ENCODE assay signal across 37 cellular contexts in genomic region chr12:5953835-5954586, GRCh38. TPM values are rescaled to one million over a fixed set of nuclear protein-coding genes. Genes with fewer than 3 reads are reported as not detected.
"Had no signal": no experiment of that assay in that cellular context is flagged by ENCODE, and none has a peak within 500 bp of the region (broad histone marks: within the 10 kb centered on the region; RNA-seq: fewer than 3 reads in every experiment).

No MANE protein-coding gene starts in this region.

- ATAC-seq: activated CD8-positive, alpha-beta T cell treated with anti-CD3 and anti-CD28 coated beads for 36 hours; activated naive CD4-positive, alpha-beta T cell treated with anti-CD3 and anti-CD28 coated beads, Interleukin-2, amount 50 U/mL, for 72 hours; activated T-cell treated with anti-CD3 and anti-CD28 coated beads, Interleukin-2, amount 50 U/mL, for 4 hours; activated T-cell treated with anti-CD3 and anti-CD28 coated beads, Interleukin-2, amount 50 U/mL, for 72 hours; activated T-helper 17 cell treated with anti-CD3 and anti-CD28 coated beads, Interleukin-2, amount 50 U/mL, for 72 hours; body of pancreas had no signal

- H3K27me3 ChIP-seq: body of pancreas, brain microvascular endothelial cell, breast epithelium had no signal

- DNase-seq: activated B cell treated with CpG ODN at 0.5 μM for 24 hours; activated CD4-positive, alpha-beta memory T cell treated with anti-CD3 and anti-CD28 coated beads for 36 hours; activated CD4-positive, alpha-beta T cell treated with anti-CD3 and anti-CD28 coated beads for 4 hours; activated CD4-positive, alpha-beta T cell treated with anti-CD3 and anti-CD28 coated beads, Interleukin-2, amount 10 ng/mL, durations not matched to agents 24 days and 14 days; activated CD4-positive, alpha-beta T cell treated with anti-CD3 and anti-CD28 coated beads, Interleukin-2, amount 50 U/mL, for 1 hour; activated CD4-positive, alpha-beta T cell treated with anti-CD3 and anti-CD28 coated beads, Interleukin-2, amount 50 U/mL, for 4 hours; activated CD4-positive, CD25-positive, alpha-beta regulatory T cell treated with anti-CD3 and anti-CD28 coated beads, Interleukin-2, amount 50 U/mL, for 72 hours; activated CD8-positive, alpha-beta memory T cell treated with anti-CD3 and anti-CD28 coated beads, Interleukin-2, amount 50 U/mL, for 4 hours; activated CD8-positive, alpha-beta T cell treated with anti-CD3 and anti-CD28 coated beads for 36 hours; activated effector memory CD4-positive, alpha-beta T cell treated with anti-CD3 and anti-CD28 coated beads, Interleukin-2, amount 50 U/mL, for 16 hours; activated gamma-delta T cell treated with Interleukin-2 at 50 U/mL for 16 hours; activated naive CD4-positive, alpha-beta T cell; activated naive CD4-positive, alpha-beta T cell treated with anti-CD3 and anti-CD28 coated beads for 36 hours; activated naive CD4-positive, alpha-beta T cell treated with anti-CD3 and anti-CD28 coated beads, Interleukin-2, amount 50 U/mL, for 16 hours; activated naive CD8-positive, alpha-beta T cell treated with anti-CD3 and anti-CD28 coated beads for 36 hours; activated T-cell treated with anti-CD3 and anti-CD28 coated beads for 4 hours; activated T-cell treated with anti-CD3 and anti-CD28 coated beads, Interleukin-2, amount 50 U/mL, for 1 hour; activated T-cell treated with anti-CD3 and anti-CD28 coated beads, Interleukin-2, amount 50 U/mL, for 4 hours; activated T-cell treated with anti-CD3 and anti-CD28 coated beads, Interleukin-2, amount 50 U/mL, for 72 hours; adrenal gland; amniotic stem cell; aorta; body of pancreas; brain microvascular endothelial cell; central memory CD4-positive, alpha-beta T cell; T-helper 2 cell; T-helper 9 cell had no signal

- H3K9me3 ChIP-seq: adrenal gland, body of pancreas, breast epithelium had no signal

- H3K36me3 ChIP-seq: adrenal gland, brain microvascular endothelial cell, breast epithelium had no signal

- H3K9me3 Mint-ChIP-seq: activated B cell treated with CpG ODN at 0.5 μM for 24 hours; activated CD4-positive, alpha-beta T cell treated with anti-CD3 and anti-CD28 coated beads, Interleukin-2, amount 10 ng/mL, durations not matched to agents 24 days and 14 days; activated naive CD4-positive, alpha-beta T cell treated with anti-CD3 and anti-CD28 coated beads for 36 hours; activated naive CD4-positive, alpha-beta T cell treated with anti-CD3 and anti-CD28 coated beads, Interleukin-2, amount 50 U/mL, for 72 hours; activated T-cell treated with anti-CD3 and anti-CD28 coated beads, Interleukin-2, amount 50 U/mL, for 72 hours; activated T-helper 1 cell treated with anti-CD3 and anti-CD28 coated beads, Interleukin-12 subunit alpha, Interleukin-12 subunit beta, Interleukin-2, Interleukin-4 antibody, amounts not matched to agents 30 ng/mL and 10 ng/mL and 1 ng/mL, durations not matched to agents 14 hours and 24 hours and 36 hours; activated T-helper 17 cell treated with anti-CD3 and anti-CD28 coated beads, Interleukin-2, amount 50 U/mL, for 72 hours; T-helper 2 cell treated with Interferon-gamma antibody and Interleukin-4, amounts not matched to agents 5 μg/mL and 100 μg/mL, for 36 hours had no signal

- H3K4me1 ChIP-seq: adrenal gland, body of pancreas, breast epithelium had no signal

- H3K27ac ChIP-seq: adrenal gland, body of pancreas, brain microvascular endothelial cell, breast epithelium, VCaP had no signal

- H3K27ac Mint-ChIP-seq: activated B cell treated with CpG ODN at 0.5 μM for 24 hours; activated CD4-positive, alpha-beta memory T cell treated with anti-CD3 and anti-CD28 coated beads for 36 hours; activated CD4-positive, alpha-beta T cell treated with anti-CD3 and anti-CD28 coated beads, Interleukin-2, amount 10 ng/mL, durations not matched to agents 24 days and 14 days; activated CD8-positive, alpha-beta T cell treated with anti-CD3 and anti-CD28 coated beads for 36 hours; activated naive CD4-positive, alpha-beta T cell treated with anti-CD3 and anti-CD28 coated beads for 36 hours; activated naive CD4-positive, alpha-beta T cell treated with anti-CD3 and anti-CD28 coated beads, Interleukin-2, amount 50 U/mL, for 72 hours; activated naive CD8-positive, alpha-beta T cell treated with anti-CD3 and anti-CD28 coated beads for 36 hours; activated T-cell treated with anti-CD3 and anti-CD28 coated beads, Interleukin-2, amount 50 U/mL, for 72 hours; activated T-helper 1 cell treated with anti-CD3 and anti-CD28 coated beads, Interleukin-12 subunit alpha, Interleukin-12 subunit beta, Interleukin-2, Interleukin-4 antibody, amounts not matched to agents 30 ng/mL and 10 ng/mL and 1 ng/mL, durations not matched to agents 14 hours and 24 hours and 36 hours; activated T-helper 17 cell treated with anti-CD3 and anti-CD28 coated beads, Interleukin-2, amount 50 U/mL, for 72 hours; T-helper 2 cell treated with Interferon-gamma antibody and Interleukin-4, amounts not matched to agents 5 μg/mL and 100 μg/mL, for 36 hours had no signal

- H3K4me1 Mint-ChIP-seq: activated B cell treated with CpG ODN at 0.5 μM for 24 hours; activated CD4-positive, alpha-beta T cell treated with anti-CD3 and anti-CD28 coated beads, Interleukin-2, amount 10 ng/mL, durations not matched to agents 24 days and 14 days; activated naive CD8-positive, alpha-beta T cell treated with anti-CD3 and anti-CD28 coated beads for 36 hours; activated T-helper 17 cell treated with anti-CD3 and anti-CD28 coated beads, Interleukin-2, amount 50 U/mL, for 72 hours had no signal

- H3K4me3 Mint-ChIP-seq: activated B cell treated with CpG ODN at 0.5 μM for 24 hours; activated CD4-positive, alpha-beta memory T cell treated with anti-CD3 and anti-CD28 coated beads for 36 hours; activated CD4-positive, alpha-beta T cell treated with anti-CD3 and anti-CD28 coated beads, Interleukin-2, amount 10 ng/mL, durations not matched to agents 24 days and 14 days; activated CD8-positive, alpha-beta T cell treated with anti-CD3 and anti-CD28 coated beads for 36 hours; activated naive CD4-positive, alpha-beta T cell treated with anti-CD3 and anti-CD28 coated beads for 36 hours; activated naive CD8-positive, alpha-beta T cell treated with anti-CD3 and anti-CD28 coated beads for 36 hours; activated T-cell treated with anti-CD3 and anti-CD28 coated beads, Interleukin-2, amount 50 U/mL, for 4 hours; activated T-cell treated with anti-CD3 and anti-CD28 coated beads, Interleukin-2, amount 50 U/mL, for 72 hours; activated T-helper 1 cell treated with anti-CD3 and anti-CD28 coated beads, Interleukin-12 subunit alpha, Interleukin-12 subunit beta, Interleukin-2, Interleukin-4 antibody, amounts not matched to agents 30 ng/mL and 10 ng/mL and 1 ng/mL, durations not matched to agents 14 hours and 24 hours and 36 hours; activated T-helper 17 cell treated with anti-CD3 and anti-CD28 coated beads, Interleukin-2, amount 50 U/mL, for 72 hours; T-helper 2 cell treated with Interferon-gamma antibody and Interleukin-4, amounts not matched to agents 5 μg/mL and 100 μg/mL, for 36 hours had no signal

- H3K4me3 ChIP-seq: adrenal gland, body of pancreas, breast epithelium had no signal

- H3K36me3 Mint-ChIP-seq: activated CD4-positive, alpha-beta memory T cell treated with anti-CD3 and anti-CD28 coated beads for 36 hours; activated naive CD4-positive, alpha-beta T cell treated with anti-CD3 and anti-CD28 coated beads, Interleukin-2, amount 50 U/mL, for 72 hours; activated naive CD8-positive, alpha-beta T cell treated with anti-CD3 and anti-CD28 coated beads for 36 hours had no signal

- FAIRE-seq: astrocyte, colon, TTC549 had no signal

RNA-seq across cellular contexts. Expression of gene ANO2, which starts 9.0 kb away (rescaled TPM):
- total RNA-seq: activated B cell treated with CpG ODN at 0.5 μM for 24 hours; activated CD4-positive, alpha-beta memory T cell treated with anti-CD3 and anti-CD28 coated beads for 36 hours; activated CD4-positive, alpha-beta T cell treated with anti-CD3 and anti-CD28 coated beads, Interleukin-2, amount 10 ng/mL, durations not matched to agents 24 days and 14 days; activated CD8-positive, alpha-beta memory T cell treated with anti-CD3 and anti-CD28 coated beads for 36 hours; activated CD8-positive, alpha-beta T cell treated with anti-CD3 and anti-CD28 coated beads for 36 hours; activated naive CD4-positive, alpha-beta T cell treated with anti-CD3 and anti-CD28 coated beads for 36 hours; activated naive CD4-positive, alpha-beta T cell treated with anti-CD3 and anti-CD28 coated beads, Interleukin-2, amount 50 U/mL, for 72 hours; activated naive CD8-positive, alpha-beta T cell treated with anti-CD3 and anti-CD28 coated beads for 36 hours; activated T-cell treated with anti-CD3 and anti-CD28 coated beads, Interleukin-2, amount 50 U/mL, for 4 hours; activated T-cell treated with anti-CD3 and anti-CD28 coated beads, Interleukin-2, amount 50 U/mL, for 72 hours; activated T-helper 1 cell treated with anti-CD3 and anti-CD28 coated beads, Interleukin-12 subunit alpha, Interleukin-12 subunit beta, Interleukin-2, Interleukin-4 antibody, amounts not matched to agents 30 ng/mL and 10 ng/mL and 1 ng/mL, durations not matched to agents 14 hours and 24 hours and 36 hours; activated T-helper 17 cell treated with anti-CD3 and anti-CD28 coated beads, Interleukin-2, amount 50 U/mL, for 72 hours had no signal
